ENCODE assay signal across 25 cellular contexts in genomic region chr13:74280093-74280794, GRCh38.
A peak's percentile ranks its signal among the peaks of the same experiment; 100 is the strongest.
DNase-seq lines count a peak whose midpoint lies in the region; ATAC-seq, FAIRE-seq and TF ChIP-seq lines count a peak whose summit lies in the region.
"Had no signal": no experiment of that assay in that cellular context is flagged by ENCODE, and none has a peak within 500 bp of the region (broad histone marks: within the 10 kb centered on the region; RNA-seq: fewer than 3 reads in every experiment).

No MANE protein-coding gene starts in this region.

- H3K9ac ChIP-seq in astrocyte (ENCODE audit: low read length), result no peak overlapping the region
- H3K9ac ChIP-seq: BLaER1 treated with 17β-estradiol and CSF1 and Interleukin-3, amounts not matched to agents 10 nM and 100 nM had no signal

- intact Hi-C loops in activated CD8-positive, alpha-beta T cell treated with anti-CD3 and anti-CD28 coated beads for 36 hours (cut with micrococcal nuclease), result loop anchor here (5.0 to 10.0 kb wide), 3 partner anchors 33 to 525 kb away; no protein-coding TSS in a partner anchor
- intact Hi-C loops in vagina (cut with DNase I), result no loop called here

- H4K20me1 ChIP-seq in astrocyte (ENCODE audit: insufficient read depth, low read length), result no peaks in the 10 kb centered on the region
- H4K20me1 ChIP-seq: BLaER1 treated with 17β-estradiol and CSF1 and Interleukin-3, amounts not matched to agents 10 nM and 100 nM had no signal

- H3K4me1 ChIP-seq in astrocyte (ENCODE audit: insufficient read depth, low read length), result peaks cover 4% of the 10 kb centered on the region
- H3K4me1 ChIP-seq in vagina, result no peaks in the 10 kb centered on the region
- H3K4me1 ChIP-seq: A549; BLaER1 treated with 17β-estradiol and CSF1 and Interleukin-3, amounts not matched to agents 10 nM and 100 nM; HAP-1; Peyer's patch had no signal

- H3K27ac ChIP-seq in astrocyte (ENCODE audit: low read depth, low read length) (no peak overlapping the region), vagina (no peak overlapping the region)
- H3K27ac ChIP-seq: A549; BLaER1 treated with 17β-estradiol and CSF1 and Interleukin-3, amounts not matched to agents 10 nM and 100 nM; Peyer's patch; SK-N-MC had no signal

- H3K4me3 ChIP-seq in astrocyte (ENCODE audit: insufficient read depth, low read depth, low read length) (no peak overlapping the region), vagina (no peak overlapping the region)
- H3K4me3 ChIP-seq: A549; BLaER1 treated with 17β-estradiol and CSF1 and Interleukin-3, amounts not matched to agents 10 nM and 100 nM; GM23338; HAP-1; MG63; Peyer's patch; SK-N-MC had no signal

- H3K27ac Mint-ChIP-seq in activated CD8-positive, alpha-beta T cell treated with anti-CD3 and anti-CD28 coated beads for 36 hours, result no peak overlapping the region
- H3K27ac Mint-ChIP-seq in astrocyte (ENCODE audit: unreplicated experiment), result no peak overlapping the region
- peak overlapping the region; percentile 69 for H3K27ac Mint-ChIP-seq in stimulated activated naive CD8-positive, alpha-beta T cell treated with anti-CD3 and anti-CD28 coated beads, Interleukin-15, Interleukin-2, amounts not matched to agents 100 ng/mL and 50 ng/mL, for 24 hours
- H3K27ac Mint-ChIP-seq: CD4-positive, alpha-beta T cell; GM23338; HFFc6 had no signal

- POLR2A ChIA-PET in activated CD8-positive, alpha-beta T cell treated with anti-CD3 and anti-CD28 coated beads for 36 hours (lab: Charles Lee), result no interaction called here

- TF ChIP-seq CTCF in activated CD8-positive, alpha-beta T cell treated with anti-CD3 and anti-CD28 coated beads for 36 hours (IDR thresholded peaks at IDR 0.05), result no peak
- TF ChIP-seq CTCF in astrocyte (IDR thresholded peaks at IDR 0.05; ENCODE audit: insufficient read depth, low read depth, low read length) (no peak), vagina (IDR thresholded peaks at IDR 0.05) (no peak)

- no peaks in the 10 kb centered on the region for H3K9me3 ChIP-seq in astrocyte (ENCODE audit: insufficient read depth, low read depth, low read length)
- H3K9me3 ChIP-seq in vagina, result no peaks in the 10 kb centered on the region
- H3K9me3 ChIP-seq: A549; BLaER1 treated with 17β-estradiol and CSF1 and Interleukin-3, amounts not matched to agents 10 nM and 100 nM; HAP-1; MG63; Peyer's patch had no signal

- peak; percentile 35 to 62 for ATAC-seq in activated T-cell treated with anti-CD3 and anti-CD28 coated beads, Interleukin-2, amount 50 U/mL, for 4 hours
- ATAC-seq in activated CD8-positive, alpha-beta T cell treated with anti-CD3 and anti-CD28 coated beads for 36 hours, result peak; percentile 71
- ATAC-seq: A549, GM23338 had no signal

- H3K27me3 ChIP-seq in astrocyte (ENCODE audit: insufficient read depth, low read length), result no peaks in the 10 kb centered on the region
- H3K27me3 ChIP-seq in vagina, result no peaks in the 10 kb centered on the region
- H3K27me3 ChIP-seq: BLaER1 treated with 17β-estradiol and CSF1 and Interleukin-3, amounts not matched to agents 10 nM and 100 nM; MG63; Peyer's patch had no signal

- FAIRE-seq in astrocyte (lab: Jason Lieb, UNC), result peak; percentile 20
- FAIRE-seq: A549, D721Med had no signal

- no peak overlapping the region for H2AFZ ChIP-seq in astrocyte (ENCODE audit: low read depth, low read length)
- H2AFZ ChIP-seq: GM23338 had no signal

- peaks cover 14% of the 10 kb centered on the region for H3K36me3 Mint-ChIP-seq in activated T-cell treated with anti-CD3 and anti-CD28 coated beads, Interleukin-2, amount 50 U/mL, for 4 hours (ENCODE audit: insufficient read depth)
- H3K36me3 Mint-ChIP-seq in activated CD8-positive, alpha-beta T cell treated with anti-CD3 and anti-CD28 coated beads for 36 hours (ENCODE audit: low read depth), result no peaks in the 10 kb centered on the region
- H3K36me3 Mint-ChIP-seq in astrocyte (ENCODE audit: low read depth, unreplicated experiment), result no peaks in the 10 kb centered on the region
- H3K36me3 Mint-ChIP-seq in stimulated activated naive CD8-positive, alpha-beta T cell treated with anti-CD3 and anti-CD28 coated beads, Interleukin-15, Interleukin-2, amounts not matched to agents 100 ng/mL and 50 ng/mL, for 24 hours (ENCODE audit: low read depth), result no peaks in the 10 kb centered on the region

- H3K4me2 ChIP-seq in astrocyte (ENCODE audit: low read length), result no peak overlapping the region
- H3K4me2 ChIP-seq: A549; BLaER1 treated with 17β-estradiol and CSF1 and Interleukin-3, amounts not matched to agents 10 nM and 100 nM; GM23338 had no signal

- no peaks in the 10 kb centered on the region for H3K9me3 Mint-ChIP-seq in activated T-cell treated with anti-CD3 and anti-CD28 coated beads, Interleukin-2, amount 50 U/mL, for 4 hours
- H3K9me3 Mint-ChIP-seq in activated CD8-positive, alpha-beta T cell treated with anti-CD3 and anti-CD28 coated beads for 36 hours, result no peaks in the 10 kb centered on the region
- no peaks in the 10 kb centered on the region for H3K9me3 Mint-ChIP-seq in astrocyte (ENCODE audit: unreplicated experiment)
- no peaks in the 10 kb centered on the region for H3K9me3 Mint-ChIP-seq in stimulated activated naive CD8-positive, alpha-beta T cell treated with anti-CD3 and anti-CD28 coated beads, Interleukin-15, Interleukin-2, amounts not matched to agents 100 ng/mL and 50 ng/mL, for 24 hours
- H3K9me3 Mint-ChIP-seq: CD4-positive, alpha-beta T cell; GM23338; HFFc6 had no signal

- H3K4me1 Mint-ChIP-seq in activated T-cell treated with anti-CD3 and anti-CD28 coated beads, Interleukin-2, amount 50 U/mL, for 4 hours (ENCODE audit: low read depth), result peaks cover 51% of the 10 kb centered on the region
- peaks cover 49% of the 10 kb centered on the region for H3K4me1 Mint-ChIP-seq in activated CD8-positive, alpha-beta T cell treated with anti-CD3 and anti-CD28 coated beads for 36 hours (ENCODE audit: low read depth)
- peaks cover 7% of the 10 kb centered on the region for H3K4me1 Mint-ChIP-seq in astrocyte (ENCODE audit: low read depth, unreplicated experiment)
- peaks cover 49% of the 10 kb centered on the region for H3K4me1 Mint-ChIP-seq in stimulated activated naive CD8-positive, alpha-beta T cell treated with anti-CD3 and anti-CD28 coated beads, Interleukin-15, Interleukin-2, amounts not matched to agents 100 ng/mL and 50 ng/mL, for 24 hours (ENCODE audit: low read depth)
- H3K4me1 Mint-ChIP-seq: GM23338 had no signal

- H3K4me3 Mint-ChIP-seq in activated T-cell treated with anti-CD3 and anti-CD28 coated beads, Interleukin-2, amount 50 U/mL, for 4 hours, result no peak overlapping the region
- H3K4me3 Mint-ChIP-seq in activated CD8-positive, alpha-beta T cell treated with anti-CD3 and anti-CD28 coated beads for 36 hours, result no peak overlapping the region
- no peak overlapping the region for H3K4me3 Mint-ChIP-seq in astrocyte (ENCODE audit: unreplicated experiment)
- no peak overlapping the region for H3K4me3 Mint-ChIP-seq in stimulated activated naive CD8-positive, alpha-beta T cell treated with anti-CD3 and anti-CD28 coated beads, Interleukin-15, Interleukin-2, amounts not matched to agents 100 ng/mL and 50 ng/mL, for 24 hours
- H3K4me3 Mint-ChIP-seq: CD4-positive, alpha-beta T cell; GM23338; HFFc6 had no signal

- no peak for TF ChIP-seq POLR2A in vagina (IDR thresholded peaks at IDR 0.05)

- H3K79me2 ChIP-seq in astrocyte (ENCODE audit: insufficient read depth, low read length), result no peaks in the 10 kb centered on the region

- DNase-seq in activated T-cell treated with anti-CD3 and anti-CD28 coated beads, Interleukin-2, amount 50 U/mL, for 4 hours, result no peak
- no peak for DNase-seq in activated T-cell treated with anti-CD3 and anti-CD28 coated beads for 4 hours
- DNase-seq in activated CD8-positive, alpha-beta T cell treated with anti-CD3 and anti-CD28 coated beads for 36 hours, result peak; percentile 49
- DNase-seq in astrocyte (ENCODE audit: low read depth), result no peak
- DNase-seq in vagina (ENCODE audit: extremely low spot score in 2 of 2), result no peak
- DNase-seq in H4 (ENCODE audit: low spot score), result no peak
- DNase-seq: AML-193; CD4-positive, alpha-beta T cell; HFFc6; KBM-7; MG63; NCI-H1694; NCI-H2029 treated with DMSO at 0.1 percent for 48 hours; NCI-H226; NCI-H510A; NCI-H69; Peyer's patch; SHP77 treated with DMSO at 0.1 percent for 48 hours had no signal

- CTCF ChIA-PET in activated CD8-positive, alpha-beta T cell treated with anti-CD3 and anti-CD28 coated beads for 36 hours (lab: Charles Lee), result no interaction called here

- H3K27me3 Mint-ChIP-seq in activated T-cell treated with anti-CD3 and anti-CD28 coated beads, Interleukin-2, amount 50 U/mL, for 4 hours (ENCODE audit: low read depth), result no peaks in the 10 kb centered on the region
- no peaks in the 10 kb centered on the region for H3K27me3 Mint-ChIP-seq in activated CD8-positive, alpha-beta T cell treated with anti-CD3 and anti-CD28 coated beads for 36 hours
- H3K27me3 Mint-ChIP-seq in astrocyte (ENCODE audit: low read depth, unreplicated experiment), result peaks cover 4% of the 10 kb centered on the region
- H3K27me3 Mint-ChIP-seq in stimulated activated naive CD8-positive, alpha-beta T cell treated with anti-CD3 and anti-CD28 coated beads, Interleukin-15, Interleukin-2, amounts not matched to agents 100 ng/mL and 50 ng/mL, for 24 hours, result no peaks in the 10 kb centered on the region
- H3K27me3 Mint-ChIP-seq: CD4-positive, alpha-beta T cell had no signal

- no peaks in the 10 kb centered on the region for H3K36me3 ChIP-seq in astrocyte (ENCODE audit: insufficient read depth, low read length)
- H3K36me3 ChIP-seq in vagina, result no peaks in the 10 kb centered on the region
- H3K36me3 ChIP-seq: BLaER1 treated with 17β-estradiol and CSF1 and Interleukin-3, amounts not matched to agents 10 nM and 100 nM; HAP-1; MG63; Peyer's patch had no signal
